22 cellular contexts compared by ENCODE assay signal in the genomic region with DNA sequence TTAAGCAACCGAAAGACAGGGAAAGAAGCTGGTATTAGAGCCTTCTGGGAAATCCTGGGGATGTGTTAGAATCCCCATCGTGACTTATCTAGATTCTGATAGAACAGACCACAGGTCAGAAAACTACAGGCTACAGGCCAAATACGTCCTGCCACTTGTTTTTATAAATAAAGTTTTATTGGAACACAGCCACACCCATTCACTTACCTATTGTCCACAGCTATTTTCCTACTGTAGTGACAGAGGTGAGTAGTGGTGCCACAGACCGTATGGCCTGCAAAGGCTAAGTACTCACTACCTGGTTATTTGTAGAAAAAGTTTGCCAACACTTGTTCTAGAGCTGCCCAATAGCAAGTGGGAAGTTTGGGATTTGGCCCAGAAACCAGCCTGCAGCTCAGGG. TPM values are rescaled to one million over a fixed set of nuclear protein-coding genes. Genes with fewer than 3 reads are reported as not detected.
DNase-seq lines count a peak whose midpoint lies in the region; ATAC-seq, FAIRE-seq and TF ChIP-seq lines count a peak whose summit lies in the region.
"Had no signal": no experiment of that assay in that cellular context is flagged by ENCODE, and none has a peak within 500 bp of the region (broad histone marks: within the 10 kb centered on the region; RNA-seq: fewer than 3 reads in every experiment).

No MANE protein-coding gene starts in this region.

- H3K36me3 Mint-ChIP-seq in activated naive CD4-positive, alpha-beta T cell treated with anti-CD3 and anti-CD28 coated beads, Interleukin-2, amount 50 U/mL, for 24 hours, result peaks cover 2% of the 10 kb centered on the region
- H3K36me3 Mint-ChIP-seq: CD8-positive, alpha-beta T cell had no signal

- in situ Hi-C loops in GM12878 (cut with MboI), result no loop called here

- no peaks in the 10 kb centered on the region for H3K9me3 Mint-ChIP-seq in activated naive CD4-positive, alpha-beta T cell treated with anti-CD3 and anti-CD28 coated beads, Interleukin-2, amount 50 U/mL, for 24 hours
- H3K9me3 Mint-ChIP-seq: CD8-positive, alpha-beta T cell had no signal

- H3K79me2 ChIP-seq in GM12878 (ENCODE audit: control insufficient read depth, insufficient read depth, low read length) (no peaks in the 10 kb centered on the region), mesendoderm (ENCODE audit: control insufficient read depth, insufficient read depth, low read length) (no peaks in the 10 kb centered on the region)

- POLR2A ChIA-PET in GM12878 (lab: Charles Lee), result no interaction called here

- whole genome bisulfite sequencing in GM12878 (ENCODE audit: insufficient coverage, insufficient replicate concordance, low lambda C conversion rate, missing lambda C conversion rate), result 87% methylated on average over 4 of the region's 4 CpGs
- no CpG with 5 or more reads among the region's 4 CpGs for WGBS in mesendoderm (ENCODE audit: extremely low coverage, insufficient coverage, low lambda C conversion rate)

- H3K4me2 ChIP-seq in GM12878 (ENCODE audit: control insufficient read depth, insufficient read depth), result no peak overlapping the region
- no peak overlapping the region for H3K4me2 ChIP-seq in mesendoderm (ENCODE audit: low read length)
- H3K4me2 ChIP-seq: A549; BLaER1 treated with 17β-estradiol and CSF1 and Interleukin-3, amounts not matched to agents 10 nM and 100 nM had no signal

- H3K27ac ChIP-seq in GM12878 (ENCODE audit: control insufficient read depth, insufficient read depth) (no peak overlapping the region), mesendoderm (ENCODE audit: low read depth, low read length) (no peak overlapping the region)
- H3K27ac ChIP-seq: 22Rv1; A549; BLaER1 treated with 17β-estradiol and CSF1 and Interleukin-3, amounts not matched to agents 10 nM and 100 nM; C4-2B had no signal

- intact Hi-C loops in GM12878 (cut with micrococcal nuclease; ENCODE audit: unreplicated experiment), result no loop called here

- no peaks in the 10 kb centered on the region for H3K36me3 ChIP-seq in GM12878 (ENCODE audit: control insufficient read depth in 2 of 2, insufficient read depth in 2 of 2, low read length in 1 of 2)
- H3K36me3 ChIP-seq in mesendoderm (ENCODE audit: control insufficient read depth, insufficient read depth, low read length), result no peaks in the 10 kb centered on the region

- H3K27me3 ChIP-seq in GM12878 (replicated peaks in 1 of 2; ENCODE audit: control insufficient read depth in 2 of 2, insufficient read depth in 2 of 2, low read length in 1 of 2) (no peaks in the 10 kb centered on the region), mesendoderm (ENCODE audit: insufficient read depth, low read length, poor library complexity) (no peaks in the 10 kb centered on the region)
- H3K27me3 ChIP-seq: BLaER1 treated with 17β-estradiol and CSF1 and Interleukin-3, amounts not matched to agents 10 nM and 100 nM had no signal

- no peak overlapping the region for H2BK5ac ChIP-seq in mesendoderm (ENCODE audit: low read length)

- FAIRE-seq in GM12878 (lab: Jason Lieb, UNC), result no peak
- FAIRE-seq: A549, D721Med, G401.6, GM12892, GM18507 had no signal

- no peaks in the 10 kb centered on the region for H4K20me1 ChIP-seq in GM12878 (ENCODE audit: control insufficient read depth, insufficient read depth)
- H4K20me1 ChIP-seq: BLaER1 treated with 17β-estradiol and CSF1 and Interleukin-3, amounts not matched to agents 10 nM and 100 nM had no signal

- no peaks in the 10 kb centered on the region for H3K4me1 Mint-ChIP-seq in activated naive CD4-positive, alpha-beta T cell treated with anti-CD3 and anti-CD28 coated beads, Interleukin-2, amount 50 U/mL, for 24 hours
- H3K4me1 Mint-ChIP-seq: B cell had no signal

- SMC1A ChIA-PET in GM12878 (lab: Charles Lee; ENCODE audit: uncharacterized antibody, unreplicated experiment), result no interaction called here

- no peak overlapping the region for H3K18ac ChIP-seq in mesendoderm (ENCODE audit: low read length)

- BruUV-seq in GM12878 (replicated peaks; lab: Mats Ljungman, UMichigan), result no TSS peak

- H3K9ac ChIP-seq in GM12878 (ENCODE audit: control insufficient read depth, insufficient read depth, low read length) (no peak overlapping the region), mesendoderm (ENCODE audit: low read length) (no peak overlapping the region)
- H3K9ac ChIP-seq: BLaER1 treated with 17β-estradiol and CSF1 and Interleukin-3, amounts not matched to agents 10 nM and 100 nM had no signal

- H3K27ac Mint-ChIP-seq in activated naive CD4-positive, alpha-beta T cell treated with anti-CD3 and anti-CD28 coated beads, Interleukin-2, amount 50 U/mL, for 24 hours, result peak overlapping the region; percentile 4
- H3K27ac Mint-ChIP-seq: B cell; CD4-positive, alpha-beta T cell; CD8-positive, alpha-beta T cell had no signal

- DNase-seq in activated naive CD4-positive, alpha-beta T cell (lab: John Stamatoyannopoulos, UW), result no peak
- DNase-seq in GM12878 (ENCODE audit: low read depth, low spot score), result no peak
- peak; percentile 28 for DNase-seq in mesendoderm
- DNase-seq: AML-193; Caco-2; Calu3; CD4-positive, alpha-beta T cell; CD8-positive, alpha-beta T cell; DMS79 treated with DMSO at 0.1 percent for 48 hours; GF-D8 had no signal

- H3K4me3 ChIP-seq in GM12878 (no peak overlapping the region), mesendoderm (ENCODE audit: low read length) (no peak overlapping the region)
- H3K4me3 ChIP-seq: A549; BLaER1 treated with 17β-estradiol and CSF1 and Interleukin-3, amounts not matched to agents 10 nM and 100 nM had no signal

- no peak overlapping the region for H3K56ac ChIP-seq in mesendoderm (ENCODE audit: low read length)

- H4K8ac ChIP-seq in mesendoderm (ENCODE audit: low read depth, low read length), result no peak overlapping the region

- H4K5ac ChIP-seq in mesendoderm (ENCODE audit: low read length), result no peak overlapping the region

- TF ChIP-seq CTCF in GM12878 (IDR thresholded peaks at IDR 0.05 in 2 of 3, conservative IDR thresholded peaks at IDR 0.05 in 1 of 3; ENCODE audit: control insufficient read depth in 2 of 3, extremely low read depth in 1 of 3, insufficient read depth in 1 of 3, low read depth in 3 of 3, low read length in 3 of 3), result no peak

- H2BK15ac ChIP-seq in mesendoderm (replicated peaks; ENCODE audit: low read depth), result no peak overlapping the region

- no peaks in the 10 kb centered on the region for H3K79me1 ChIP-seq in mesendoderm (ENCODE audit: low read length)

- ATAC-seq in GM12878 (no peak), HG02884 (IDR thresholded peaks at IDR 0.05; ENCODE audit: unreplicated experiment) (no peak)
- ATAC-seq: A549; CD8-positive, alpha-beta T cell had no signal

- no peaks in the 10 kb centered on the region for H3K9me3 ChIP-seq in GM12878 (replicated peaks; ENCODE audit: control insufficient read depth, insufficient read depth, low read length)
- H3K9me3 ChIP-seq: Caco-2 had no signal

- H3K4ac ChIP-seq in mesendoderm (ENCODE audit: low read depth, low read length), result no peak overlapping the region

- TF ChIP-seq POLR2A in GM12878 (IDR thresholded peaks at IDR 0.05; ENCODE audit: low read depth, low read length), result no peak

- H3K4me1 ChIP-seq in GM12878 (ENCODE audit: control insufficient read depth, insufficient read depth, low read length), result no peaks in the 10 kb centered on the region
- no peaks in the 10 kb centered on the region for H3K4me1 ChIP-seq in mesendoderm (ENCODE audit: control insufficient read depth, low read depth, low read length)
- H3K4me1 ChIP-seq: A549; BLaER1 treated with 17β-estradiol and CSF1 and Interleukin-3, amounts not matched to agents 10 nM and 100 nM; Caco-2 had no signal

- no peak for TF ChIP-seq EP300 in GM12878 (IDR thresholded peaks at IDR 0.05; ENCODE audit: borderline replicate concordance in 1 of 2, control insufficient read depth in 1 of 2, low read depth in 2 of 2, low read length in 2 of 2)

- no peak overlapping the region for H3K23ac ChIP-seq in mesendoderm (ENCODE audit: low read length)

- no peak for TF ChIP-seq RAD21 in GM12878 (IDR thresholded peaks at IDR 0.05; ENCODE audit: insufficient read depth, low read depth, low read length)

- RAD21 ChIA-PET in GM12878 (lab: Charles Lee; ENCODE audit: unreplicated experiment), result no interaction called here

- no peak overlapping the region for H2AK5ac ChIP-seq in mesendoderm (ENCODE audit: low read length)

- H2BK120ac ChIP-seq in mesendoderm (ENCODE audit: low read depth, low read length), result no peak overlapping the region

- no peaks in the 10 kb centered on the region for H3K27me3 Mint-ChIP-seq in activated naive CD4-positive, alpha-beta T cell treated with anti-CD3 and anti-CD28 coated beads, Interleukin-2, amount 50 U/mL, for 24 hours
- H3K27me3 Mint-ChIP-seq: B cell; CD4-positive, alpha-beta T cell had no signal

- H3K4me3 Mint-ChIP-seq in activated naive CD4-positive, alpha-beta T cell treated with anti-CD3 and anti-CD28 coated beads, Interleukin-2, amount 50 U/mL, for 24 hours, result no peak overlapping the region
- H3K4me3 Mint-ChIP-seq: B cell; CD4-positive, alpha-beta T cell; CD8-positive, alpha-beta T cell had no signal

- CTCF ChIA-PET in GM12878 (lab: Yijun Ruan, JAX), result no interaction called here

- no peak overlapping the region for H2AFZ ChIP-seq in GM12878 (ENCODE audit: control insufficient read depth, low read depth, low read length)

RNA-seq across cellular contexts. Expression of gene HRK, which starts 53.8 kb away (rescaled TPM):
- total RNA-seq in GM12878 (2013; cell fraction: nucleolus; rRNA removed), result not detected in 2 replicates
- total RNA-seq in GM12878 (2014; rRNA removed), result not detected in 2 replicates
- not detected in 2 replicates for total RNA-seq in GM12878 (2014; rRNA removed; fragmentation: Illumina TruSeq; extraction: Trizol)
- total RNA-seq in GM12878 (2021), result not detected in 2 replicates
- not detected for polyA plus RNA-seq in GM12878 (2011; ENCODE audit: low read depth)
- not detected in 2 replicates for polyA plus RNA-seq in GM12878 (2011; rRNA removed)
- polyA plus RNA-seq in GM12878 (2011; cell fraction: cytosol; rRNA removed), result not detected in 2 replicates
- not detected in 2 replicates for polyA plus RNA-seq in GM12878 (2011; cell fraction: nucleus; rRNA removed)
- polyA plus RNA-seq in GM12878 (2012), result 0.03 TPM in 1 of 2 replicates, not detected in the other
- not detected in 2 replicates for polyA plus RNA-seq in GM12878 (2014; fragmentation: Illumina TruSeq; extraction: Trizol)
- not detected for polyA plus RNA-seq in GM12878 (2014; fragmentation: Nextera tagmentation; extraction: Ambion mirVana)
- not detected in 2 replicates for polyA plus RNA-seq in GM12878 (2014; rRNA removed)
- not detected for polyA plus RNA-seq in GM12878 (2016; fragmentation: Nextera tagmentation; extraction: Ambion mirVana)
- polyA minus RNA-seq in GM12878 (2011; rRNA and poly(A)+ RNA removed), result not detected in 2 replicates
- not detected in 2 replicates for polyA minus RNA-seq in GM12878 (2011; cell fraction: cytosol; rRNA and poly(A)+ RNA removed)
- not detected in 2 replicates for polyA minus RNA-seq in GM12878 (2011; cell fraction: nucleus; rRNA and poly(A)+ RNA removed)
- 0.59 TPM for polyA plus RNA-seq in mesendoderm (2013, experiment 1 of 2)
- 0.62 TPM for polyA plus RNA-seq in mesendoderm (2013, experiment 2 of 2)
- total RNA-seq: Calu3; CD4-positive, alpha-beta T cell had no signal
- polyA plus RNA-seq: BJ had no signal
